In the genomic region with DNA sequence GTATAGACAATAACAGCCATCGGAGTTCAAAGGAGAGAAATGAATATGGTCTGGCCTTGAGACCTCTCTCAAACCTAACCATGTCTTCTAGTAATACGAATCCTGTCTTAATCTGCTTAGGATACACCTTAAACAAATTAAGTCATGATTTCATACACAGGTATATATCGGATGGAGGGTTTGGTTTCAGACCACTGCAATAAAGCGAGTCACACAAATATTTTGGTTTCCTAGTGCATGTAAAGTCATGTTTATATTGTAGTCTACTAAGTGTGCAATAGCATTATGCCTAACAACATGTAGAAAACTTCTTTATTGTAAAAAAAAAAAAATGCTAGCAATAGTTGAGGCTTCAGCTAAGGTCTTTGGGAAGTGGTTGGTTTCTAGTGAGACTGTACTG, we compare ENCODE assay signal across 16 cellular contexts.
DNase-seq lines count a peak whose midpoint lies in the region; ATAC-seq and TF ChIP-seq lines count a peak whose summit lies in the region.
"Had no signal": no experiment of that assay in that cellular context is flagged by ENCODE, and none has a peak within 500 bp of the region (broad histone marks: within the 10 kb centered on the region; RNA-seq: fewer than 3 reads in every experiment).

No MANE protein-coding gene starts in this region.

- no peaks in the 10 kb centered on the region for H3F3A ChIP-seq in OCI-LY1 (ENCODE audit: insufficient read depth, low read length)

- intact Hi-C loops in colonic mucosa (cut with DNase I): no loop called here

- H3K9me2 ChIP-seq in OCI-LY1 (ENCODE audit: low read depth, low read length): no peaks in the 10 kb centered on the region

- TF ChIP-seq CTCF in OCI-LY1 (IDR thresholded peaks at IDR 0.05; ENCODE audit: low read length) (no peak), RWPE2 (IDR thresholded peaks at IDR 0.05; ENCODE audit: poor library complexity, severe bottlenecking) (no peak), colonic mucosa (IDR thresholded peaks at IDR 0.05) (no peak)

- H3K27me3 ChIP-seq in OCI-LY1 (ENCODE audit: insufficient read depth, low read length): no peaks in the 10 kb centered on the region
- H3K27me3 ChIP-seq in RWPE2 (ENCODE audit: insufficient read depth, poor library complexity, severe bottlenecking): no peaks in the 10 kb centered on the region
- no peaks in the 10 kb centered on the region for H3K27me3 ChIP-seq in colonic mucosa
- H3K27me3 ChIP-seq: BE2C, BLaER1 had no signal

- DNase-seq in RWPE2 (ENCODE audit: low spot score) (no peak), HCEC 1CT (no peak), colonic mucosa (no peak)
- DNase-seq: 8988T; ACHN; BE2C; C1 segment of cervical spinal cord; CD4-positive, alpha-beta memory T cell; CD4-positive, CD25-positive, alpha-beta regulatory T cell; CD8-positive, alpha-beta memory T cell; COR-L47; DMS79 treated with DMSO at 0.1 percent for 48 hours; GF-D8 had no signal

- H3K27ac ChIP-seq in OCI-LY1 (ENCODE audit: low read depth, low read length, poor library complexity, severe bottlenecking) (peak overlapping the region; percentile 1), RWPE2 (ENCODE audit: poor library complexity, severe bottlenecking) (no peak overlapping the region), colonic mucosa (no peak overlapping the region)
- H3K27ac ChIP-seq: BLaER1 had no signal

- ATAC-seq in RWPE2 (ENCODE audit: low read depth) (peak; percentile 35; the same call in 1 of the 3 replicates), HG03565 (IDR thresholded peaks at IDR 0.05; ENCODE audit: unreplicated experiment) (no peak)

- H3K4me1 ChIP-seq in OCI-LY1 (ENCODE audit: insufficient read depth, low read length, severe bottlenecking) (peaks cover 45% of the 10 kb centered on the region), RWPE2 (ENCODE audit: insufficient read depth, poor library complexity, severe bottlenecking) (no peaks in the 10 kb centered on the region), colonic mucosa (no peaks in the 10 kb centered on the region)
- H3K4me1 ChIP-seq: BLaER1 had no signal

- H4K20me1 ChIP-seq in OCI-LY1 (ENCODE audit: insufficient read depth, low read length): no peaks in the 10 kb centered on the region
- H4K20me1 ChIP-seq: BLaER1 had no signal

- H3K79me2 ChIP-seq in OCI-LY1 (ENCODE audit: insufficient read depth, low read length): peaks cover 82% of the 10 kb centered on the region

- no peak overlapping the region for H3K4me2 ChIP-seq in OCI-LY1 (ENCODE audit: low read length)
- H3K4me2 ChIP-seq: BLaER1 had no signal

- H3K36me3 ChIP-seq in OCI-LY1 (ENCODE audit: insufficient read depth, low read length) (peaks cover 83% of the 10 kb centered on the region), RWPE2 (ENCODE audit: low read depth) (no peaks in the 10 kb centered on the region), colonic mucosa (no peaks in the 10 kb centered on the region)
- H3K36me3 ChIP-seq: BE2C, BLaER1 had no signal

- H3K4me3 ChIP-seq in OCI-LY1 (ENCODE audit: low read depth, low read length, poor library complexity, severe bottlenecking): no peak overlapping the region
- no peak overlapping the region for H3K4me3 ChIP-seq in RWPE2 (ENCODE audit: severe bottlenecking)
- H3K4me3 ChIP-seq in colonic mucosa: no peak overlapping the region
- H3K4me3 ChIP-seq: BLaER1 had no signal

- H3K9me3 ChIP-seq in OCI-LY1 (ENCODE audit: low read length): no peaks in the 10 kb centered on the region
- H3K9me3 ChIP-seq in RWPE2 (ENCODE audit: severe bottlenecking): no peaks in the 10 kb centered on the region
- no peaks in the 10 kb centered on the region for H3K9me3 ChIP-seq in colonic mucosa
- H3K9me3 ChIP-seq: BE2C, BLaER1 had no signal

- H3K9ac ChIP-seq in OCI-LY1 (ENCODE audit: low read length): no peak overlapping the region
- H3K9ac ChIP-seq in colonic mucosa (ENCODE audit: low read depth in 2 of 2, low read length in 2 of 2): no peak overlapping the region
- H3K9ac ChIP-seq: BLaER1 had no signal

- no peak overlapping the region for H2AFZ ChIP-seq in OCI-LY1 (ENCODE audit: low read length)
